ENCODE assay signal across 8 cellular contexts in genomic region chr2:196183172-196183473, GRCh38. TPM values are rescaled to one million over a fixed set of nuclear protein-coding genes. Genes with fewer than 3 reads are reported as not detected.
DNase-seq lines count a peak whose midpoint lies in the region; ATAC-seq and TF ChIP-seq lines count a peak whose summit lies in the region.

No MANE protein-coding gene starts in this region.

- peaks cover 9% of the 10 kb centered on the region; the same call in 1 of the 2 replicates for H3F3A ChIP-seq in Loucy (ENCODE audit: low read depth)

- no peak for DNase-seq in CD8-positive, alpha-beta T cell
- DNase-seq in activated effector memory CD4-positive, alpha-beta T cell treated with anti-CD3 and anti-CD28 coated beads, Interleukin-2, amount 50 U/mL, for 16 hours, result no peak
- DNase-seq in Kasumi-1 (lab: John Stamatoyannopoulos, UW) (no peak), Caco-2 (no peak)
- no peak for DNase-seq in stimulated activated CD4-positive, alpha-beta T cell treated with anti-CD3 and anti-CD28 coated beads, Interleukin-4, amount 100 ng/mL, for 4 hours

- no peak for TF ChIP-seq CTCF in CD8-positive, alpha-beta T cell (IDR thresholded peaks at IDR 0.05)
- TF ChIP-seq CTCF in Loucy (conservative IDR thresholded peaks at IDR 0.05; ENCODE audit: low read length) (no peak), Caco-2 (IDR thresholded peaks at IDR 0.05; ENCODE audit: insufficient read depth in 1 of 2, low read depth in 1 of 2, low read length in 1 of 2, severe bottlenecking in 1 of 2, unreplicated experiment in 1 of 2) (no peak)

- CTCF ChIA-PET in CD8-positive, alpha-beta T cell (lab: Charles Lee), result interaction anchor here (1.0 to 2.1 kb wide), 5 partner anchors 9 to 105 kb away, joined by 3 to 10 read pairs (median 5); no protein-coding TSS in a partner anchor
- CTCF ChIA-PET in Caco-2 (lab: Charles Lee), result no interaction called here

- H3K27me3 Mint-ChIP-seq in CD8-positive, alpha-beta T cell (ENCODE audit: low read depth), result no peaks in the 10 kb centered on the region
- H3K27me3 Mint-ChIP-seq in Caco-2 (ENCODE audit: insufficient read depth, unreplicated experiment), result no peaks in the 10 kb centered on the region

- no peaks in the 10 kb centered on the region for H3K79me2 ChIP-seq in Loucy (ENCODE audit: insufficient read depth, low read length)

- no peaks in the 10 kb centered on the region for H3K9me3 Mint-ChIP-seq in CD8-positive, alpha-beta T cell
- no peaks in the 10 kb centered on the region for H3K9me3 Mint-ChIP-seq in Caco-2 (ENCODE audit: unreplicated experiment)

- H3K9ac ChIP-seq in Loucy (ENCODE audit: low read depth, low read length, poor library complexity, severe bottlenecking), result peak overlapping the region; percentile 59

- no peak for ATAC-seq in CD8-positive, alpha-beta T cell
- peak; percentile 16 for ATAC-seq in GM21381 (IDR thresholded peaks at IDR 0.05; ENCODE audit: unreplicated experiment)

- H3K4me1 Mint-ChIP-seq in CD8-positive, alpha-beta T cell (ENCODE audit: low read depth), result peaks cover 88% of the 10 kb centered on the region
- no peaks in the 10 kb centered on the region for H3K4me1 Mint-ChIP-seq in Caco-2 (ENCODE audit: low read depth, unreplicated experiment)

- no peaks in the 10 kb centered on the region for H4K20me1 ChIP-seq in Loucy (ENCODE audit: insufficient read depth, low read length, poor library complexity, severe bottlenecking)

- no peaks in the 10 kb centered on the region for H3K36me3 Mint-ChIP-seq in CD8-positive, alpha-beta T cell
- no peaks in the 10 kb centered on the region for H3K36me3 Mint-ChIP-seq in Caco-2 (ENCODE audit: insufficient read depth, unreplicated experiment)

- H3K27ac ChIP-seq in CD8-positive, alpha-beta T cell (ENCODE audit: low read depth, low read length), result peak overlapping the region; percentile 20
- peak overlapping the region; percentile 18 to 27 for H3K27ac ChIP-seq in esophagus (ENCODE audit: low read depth in 2 of 2, low read length in 1 of 2)

- WGBS in esophagus, 2 donors, result 63 to 64% methylated on average over 3 of the region's 3 CpGs

- no peaks in the 10 kb centered on the region for H3K36me3 ChIP-seq in CD8-positive, alpha-beta T cell (ENCODE audit: insufficient read depth, low read length)
- no peaks in the 10 kb centered on the region for H3K36me3 ChIP-seq in Loucy (ENCODE audit: insufficient read depth, low read length)
- no peaks in the 10 kb centered on the region for H3K36me3 ChIP-seq in esophagus (ENCODE audit: control insufficient read depth in 2 of 2, insufficient read depth in 2 of 2, low read length in 1 of 2)
- no peaks in the 10 kb centered on the region for H3K36me3 ChIP-seq in Caco-2 (ENCODE audit: control insufficient read depth, insufficient read depth, low read length)

- POLR2A ChIA-PET in CD8-positive, alpha-beta T cell (lab: Charles Lee), result interaction anchor here (0.7 to 4.5 kb wide), 7 partner anchors 13 to 47 kb away, joined by 3 to 27 read pairs (median 5); partner anchors contain the start of gene STK17B
- POLR2A ChIA-PET in Caco-2 (lab: Charles Lee), result no interaction called here

- peak overlapping the region; percentile 72 for H3K4me2 ChIP-seq in Loucy (ENCODE audit: low read depth, low read length, poor library complexity, severe bottlenecking)

- no peaks in the 10 kb centered on the region for H3K27me3 ChIP-seq in CD8-positive, alpha-beta T cell (ENCODE audit: insufficient read depth, low read length)
- H3K27me3 ChIP-seq in Loucy (ENCODE audit: insufficient read depth, low read length, poor library complexity, severe bottlenecking) (no peaks in the 10 kb centered on the region), esophagus (ENCODE audit: control insufficient read depth in 1 of 2, insufficient read depth in 2 of 2, low read length in 2 of 2) (no peaks in the 10 kb centered on the region), Caco-2 (replicated peaks; ENCODE audit: control insufficient read depth, insufficient read depth, low read length) (no peaks in the 10 kb centered on the region)

- H3K9me2 ChIP-seq in Loucy (replicated peaks; ENCODE audit: low read depth, low read length), result no peaks in the 10 kb centered on the region; the same call in 1 of the 2 replicates

- H3K4me3 ChIP-seq in CD8-positive, alpha-beta T cell (ENCODE audit: low read depth, low read length), result no peak overlapping the region
- H3K4me3 ChIP-seq in Loucy (ENCODE audit: low read length, poor library complexity, severe bottlenecking) (peak overlapping the region; percentile 44), esophagus (ENCODE audit: low read depth in 1 of 2, low read length in 2 of 2) (no peak overlapping the region), Caco-2 (ENCODE audit: low read depth, low read length) (no peak overlapping the region)

- peak overlapping the region; percentile 92 for H3K27ac Mint-ChIP-seq in CD8-positive, alpha-beta T cell
- H3K27ac Mint-ChIP-seq in Caco-2 (ENCODE audit: unreplicated experiment), result no peak overlapping the region

- no TSS peak for BruUV-seq in Caco-2 (replicated peaks; lab: Mats Ljungman, UMichigan)

- intact Hi-C loops in CD8-positive, alpha-beta T cell (cut with DNase I, micrococcal nuclease), result loop anchor here in 1 of 2 experiments (10.0 kb wide), 1 partner anchor 648 kb away; no protein-coding TSS in a partner anchor
- intact Hi-C loops in Caco-2 (cut with micrococcal nuclease; ENCODE audit: unreplicated experiment), result no loop called here

- H3K4me1 ChIP-seq in CD8-positive, alpha-beta T cell (ENCODE audit: insufficient read depth, low read length), result peaks cover 71% of the 10 kb centered on the region
- peaks cover 54% of the 10 kb centered on the region for H3K4me1 ChIP-seq in Loucy (ENCODE audit: insufficient read depth, low read length, poor library complexity, severe bottlenecking)
- H3K4me1 ChIP-seq in esophagus (ENCODE audit: control insufficient read depth in 2 of 2, insufficient read depth in 2 of 2, low read length in 1 of 2), result no peaks in the 10 kb centered on the region
- no peaks in the 10 kb centered on the region for H3K4me1 ChIP-seq in Caco-2

- H3K9me3 ChIP-seq in CD8-positive, alpha-beta T cell (ENCODE audit: low read length), result no peaks in the 10 kb centered on the region
- H3K9me3 ChIP-seq in Loucy (ENCODE audit: insufficient read depth, low read depth, low read length) (no peaks in the 10 kb centered on the region), esophagus (ENCODE audit: control insufficient read depth in 2 of 2, insufficient read depth in 1 of 2, low read depth in 1 of 2, low read length in 1 of 2) (no peaks in the 10 kb centered on the region), Caco-2 (no peaks in the 10 kb centered on the region)

- no peak overlapping the region for H2AFZ ChIP-seq in Loucy (ENCODE audit: low read length)

- peak overlapping the region; percentile 37 for H3K4me3 Mint-ChIP-seq in CD8-positive, alpha-beta T cell
- no peak overlapping the region for H3K4me3 Mint-ChIP-seq in Caco-2 (ENCODE audit: unreplicated experiment)

RNA-seq across cellular contexts. Expression of gene STK17B, which starts 11.7 kb away (rescaled TPM):
- 100 to 1,000 TPM; 582 to 601 TPM for total RNA-seq in CD8-positive, alpha-beta T cell
- 1 to 10 TPM; 2.2 to 2.9 TPM for polyA plus RNA-seq in esophagus
- 54.7 and 58.0 TPM in 2 replicates for total RNA-seq in Caco-2 (2022)
